1 cellular context compared by ENCODE assay signal in genomic region chr1:1399187-1399869, GRCh38.
TF ChIP-seq lines count a peak whose summit lies in the region.

TSS of gene CCNL2 (minus strand) at chr1:1399335. CDS start at chr1:1399306, 29 bp downstream.

TF ChIP-seq in HepG2, 621 proteins besides CTCF, POLR2A, EP300 and RAD21 (continued from another document and continues in another):
- TF ChIP-seq SNAPC4 (CRISPR knock-in tag; IDR thresholded peaks at IDR 0.05) (peak; percentile 80), RXRB (CRISPR knock-in tag; IDR thresholded peaks at IDR 0.05; ENCODE audit: borderline replicate concordance) (peak; percentile 49), NFYB (CRISPR knock-in tag; IDR thresholded peaks at IDR 0.05) (peak; percentile 98), RFXANK (CRISPR knock-in tag; IDR thresholded peaks at IDR 0.05) (0 out of 2 replicates have a peak, but pooled peaks have one; percentile 66), PRDM10 (CRISPR knock-in tag; IDR thresholded peaks at IDR 0.05; ENCODE audit: low read depth) (0 out of 2 replicates have a peak, but pooled peaks have one; percentile 23), TBL1XR1 (IDR thresholded peaks at IDR 0.05; ENCODE audit: borderline replicate concordance, low read length, partially characterized antibody) (peak; percentile 24), ZBTB40 (IDR thresholded peaks at IDR 0.05) (no peak), ZBTB40 (CRISPR knock-in tag; IDR thresholded peaks at IDR 0.05) (0 out of 2 replicates have a peak, but pooled peaks have one; percentile 38), NONO (IDR thresholded peaks at IDR 0.05) (no peak), NONO (CRISPR knock-in tag; conservative IDR thresholded peaks at IDR 0.05) (peak; percentile 88), PRMT3 (CRISPR knock-in tag; IDR thresholded peaks at IDR 0.05; ENCODE audit: borderline replicate concordance, low read depth) (no peak), BCL3 (CRISPR knock-in tag; IDR thresholded peaks at IDR 0.05) (peak; percentile 82; the same call in 1 of the 2 replicates), GLMP (CRISPR knock-in tag; IDR thresholded peaks at IDR 0.05; ENCODE audit: borderline replicate concordance) (no peak), SOX13 (IDR thresholded peaks at IDR 0.05) (no peak), SOX13 (CRISPR knock-in tag; conservative IDR thresholded peaks at IDR 0.05 in 1 of 2, IDR thresholded peaks at IDR 0.05 in 1 of 2) (no peak), HOXD1 (CRISPR knock-in tag; IDR thresholded peaks at IDR 0.05) (peak; percentile 71; the same call in 1 of the 2 replicates), NKX3-1 (CRISPR knock-in tag; IDR thresholded peaks at IDR 0.05) (0 out of 2 replicates have a peak, but pooled peaks have one; percentile 29), SMAD1 (CRISPR knock-in tag; IDR thresholded peaks at IDR 0.05; ENCODE audit: borderline replicate concordance, low read depth) (no peak), ZMYM4 (CRISPR knock-in tag; IDR thresholded peaks at IDR 0.05) (peak; percentile 66), ZNF605 (CRISPR knock-in tag; IDR thresholded peaks at IDR 0.05) (no peak), SOX6 (IDR thresholded peaks at IDR 0.05) (no peak), SOX6 (CRISPR knock-in tag; IDR thresholded peaks at IDR 0.05) (0 out of 2 replicates have a peak, but pooled peaks have one; percentile 19), ZNF746 (CRISPR knock-in tag; IDR thresholded peaks at IDR 0.05) (no peak; the same call in 1 of the 2 replicates), PAWR (CRISPR knock-in tag; IDR thresholded peaks at IDR 0.05; ENCODE audit: borderline replicate concordance) (0 out of 2 replicates have a peak, but pooled peaks have one; percentile 83), ELF4 (CRISPR knock-in tag; IDR thresholded peaks at IDR 0.05; ENCODE audit: borderline replicate concordance) (peak; percentile 93), MED8 (CRISPR knock-in tag; IDR thresholded peaks at IDR 0.05; ENCODE audit: insufficient replicate concordance) (no peak), SRY (CRISPR knock-in tag; IDR thresholded peaks at IDR 0.05) (no peak), KAT7 (CRISPR knock-in tag; IDR thresholded peaks at IDR 0.05; ENCODE audit: borderline replicate concordance) (peak; percentile 63; the same call in 1 of the 2 replicates), CERS6 (CRISPR knock-in tag; IDR thresholded peaks at IDR 0.05) (0 out of 2 replicates have a peak, but pooled peaks have one; percentile 3), ZSCAN29 (CRISPR knock-in tag; conservative IDR thresholded peaks at IDR 0.05) (0 out of 2 replicates have a peak, but pooled peaks have one; percentile 25), RBFOX2 (IDR thresholded peaks at IDR 0.05; ENCODE audit: low read depth, low read length) (peak; percentile 95), ARNTL (CRISPR knock-in tag; IDR thresholded peaks at IDR 0.05) (peak; percentile 85), ZNF674 (CRISPR knock-in tag; IDR thresholded peaks at IDR 0.05; ENCODE audit: low read depth) (no peak), ZNF558 (CRISPR knock-in tag; IDR thresholded peaks at IDR 0.05; ENCODE audit: borderline replicate concordance) (no peak), ZNF766 (CRISPR knock-in tag; IDR thresholded peaks at IDR 0.05; ENCODE audit: borderline replicate concordance) (peak; percentile 66; the same call in 1 of the 2 replicates), MEIS2 (CRISPR knock-in tag; IDR thresholded peaks at IDR 0.05) (peak; percentile 50; the same call in 1 of the 2 replicates)
